7 cellular contexts compared by ENCODE assay signal in genomic region chr16:20453633-20454032, GRCh38. TPM values are rescaled to one million over a fixed set of nuclear protein-coding genes. Genes with fewer than 3 reads are reported as not detected.
"Had no signal": no experiment of that assay in that cellular context is flagged by ENCODE, and none has a peak within 500 bp of the region (broad histone marks: within the 10 kb centered on the region; RNA-seq: fewer than 3 reads in every experiment).

No MANE protein-coding gene starts in this region.

RNA-seq across cellular contexts. Expression of gene ACSM2A, which starts 2.3 kb away (rescaled TPM):
- total RNA-seq: GM23248, GM23338, H1, H4, H7, H9, HFFc6 had no signal
- polyA plus RNA-seq: GM23248, GM23338, H1 had no signal

RNA-seq across cellular contexts. Expression of gene ACSM5, which starts 44.3 kb away (rescaled TPM):
- total RNA-seq: GM23248, GM23338, H1, H7, H9, HFFc6 had no signal
- polyA plus RNA-seq: GM23248, GM23338, H1 had no signal

RNA-seq across cellular contexts. Expression of gene PDILT, which starts 49.1 kb away (rescaled TPM):
- total RNA-seq: GM23248, GM23338, H1, H4, H7, H9, HFFc6 had no signal
- polyA plus RNA-seq: GM23248, GM23338, H1 had no signal
